1 cellular context compared by ENCODE assay signal in genomic region chr13:40660270-40660669, GRCh38.
TF ChIP-seq lines count a peak whose summit lies in the region.

No MANE protein-coding gene starts in this region.

TF ChIP-seq in GM23338, 12 proteins besides CTCF, POLR2A, EP300 and RAD21 (continued from another document):
- TF ChIP-seq ZNF462 (CRISPR knock-in tag; IDR thresholded peaks at IDR 0.05) (no peak), REST (IDR thresholded peaks at IDR 0.05; ENCODE audit: unreplicated experiment) (no peak), EZH2 (IDR thresholded peaks at IDR 0.05; ENCODE audit: low read depth, unreplicated experiment) (no peak), ZNF114 (CRISPR knock-in tag; IDR thresholded peaks at IDR 0.05) (no peak), POLR2AphosphoS5 (IDR thresholded peaks at IDR 0.05; ENCODE audit: low read depth) (no peak), JUNB (IDR thresholded peaks at IDR 0.05; ENCODE audit: unreplicated experiment) (no peak), ZNF331 (CRISPR knock-in tag; IDR thresholded peaks at IDR 0.05; ENCODE audit: low read depth) (no peak), NANOG (IDR thresholded peaks at IDR 0.05; ENCODE audit: borderline replicate concordance) (no peak)
